ENCODE assay signal across 10 cellular contexts in genomic region chr1:35269989-35270289, GRCh38. TPM values are rescaled to one million over a fixed set of nuclear protein-coding genes. Genes with fewer than 3 reads are reported as not detected.
DNase-seq lines count a peak whose midpoint lies in the region; ATAC-seq and TF ChIP-seq lines count a peak whose summit lies in the region.
"Had no signal": no experiment of that assay in that cellular context is flagged by ENCODE, and none has a peak within 500 bp of the region (broad histone marks: within the 10 kb centered on the region; RNA-seq: fewer than 3 reads in every experiment).

No MANE protein-coding gene starts in this region.

- intact Hi-C loops in esophagus squamous epithelium (cut with DNase I), result no loop called here

- no peaks in the 10 kb centered on the region for H3K27me3 ChIP-seq in RWPE2 (ENCODE audit: insufficient read depth, poor library complexity, severe bottlenecking)
- H3K27me3 ChIP-seq in esophagus squamous epithelium, result no peaks in the 10 kb centered on the region
- H3K27me3 ChIP-seq in rectal smooth muscle tissue (ENCODE audit: control insufficient read depth, insufficient read depth, low read length), result no peaks in the 10 kb centered on the region

- H3K4me3 ChIP-seq in GM12865 (ENCODE audit: low read depth, low read length) (peak overlapping the region; percentile 72), RWPE2 (ENCODE audit: severe bottlenecking) (peak overlapping the region; percentile 94), esophagus squamous epithelium (peak overlapping the region; percentile 80 to 99 (median 96)), rectal smooth muscle tissue (ENCODE audit: low read length) (peak overlapping the region; percentile 73)

- peaks cover 22% of the 10 kb centered on the region for H3K36me3 ChIP-seq in RWPE2 (ENCODE audit: low read depth)
- peaks cover 0 to 5% (median 0%) of the 10 kb centered on the region in 3 donors for H3K36me3 ChIP-seq in esophagus squamous epithelium
- H3K36me3 ChIP-seq in rectal smooth muscle tissue (ENCODE audit: control insufficient read depth, insufficient read depth, low read length), result no peaks in the 10 kb centered on the region

- WGBS in esophagus squamous epithelium, 2 donors, result 44% methylated on average over 2 of the region's 2 CpGs

- H3K27ac ChIP-seq in RWPE2 (ENCODE audit: poor library complexity, severe bottlenecking) (peak overlapping the region; percentile 63), esophagus squamous epithelium (peak overlapping the region in 3 of 4 donors; percentile 79 to 96 (median 95)), rectal smooth muscle tissue (ENCODE audit: low read depth, low read length) (no peak overlapping the region)

- ATAC-seq in RWPE2 (ENCODE audit: low read depth) (no peak), GM21529 (IDR thresholded peaks at IDR 0.05; ENCODE audit: unreplicated experiment) (no peak), GM19455 (IDR thresholded peaks at IDR 0.05; ENCODE audit: unreplicated experiment) (no peak)

- TF ChIP-seq CTCF in GM12865 (IDR thresholded peaks at IDR 0.05; ENCODE audit: insufficient read depth, low read depth, low read length, missing control alignments) (no peak), RWPE2 (IDR thresholded peaks at IDR 0.05; ENCODE audit: poor library complexity, severe bottlenecking) (no peak), esophagus squamous epithelium (IDR thresholded peaks at IDR 0.05) (no peak)

- H3K4me1 ChIP-seq in RWPE2 (ENCODE audit: insufficient read depth, poor library complexity, severe bottlenecking) (peaks cover 15% of the 10 kb centered on the region), esophagus squamous epithelium (peaks cover 5 to 35% (median 10%) of the 10 kb centered on the region in 3 donors), rectal smooth muscle tissue (ENCODE audit: control insufficient read depth, insufficient read depth, low read length) (peaks cover 9% of the 10 kb centered on the region)

- no peak for TF ChIP-seq POLR2A in esophagus squamous epithelium (IDR thresholded peaks at IDR 0.05)

- DNase-seq in GM12865 (ENCODE audit: low read depth), result no peak
- no peak for DNase-seq in RWPE2 (ENCODE audit: low spot score)
- DNase-seq in esophagus squamous epithelium (lab: John Stamatoyannopoulos, UW), result no peak
- no peak for DNase-seq in epidermal melanocyte (ENCODE audit: insufficient read length, low spot score)
- DNase-seq in NCI-H2107 (lab: John Stamatoyannopoulos, UW), result no peak
- DNase-seq: activated gamma-delta T cell, posterior cingulate gyrus had no signal

- H3K9ac ChIP-seq in rectal smooth muscle tissue (ENCODE audit: low read length), result no peak overlapping the region

- H3K9me3 ChIP-seq in RWPE2 (ENCODE audit: severe bottlenecking) (no peaks in the 10 kb centered on the region), esophagus squamous epithelium (no peaks in the 10 kb centered on the region)

RNA-seq across cellular contexts. Expression of gene ZMYM4, which starts 1.4 kb away (rescaled TPM):
- total RNA-seq in esophagus squamous epithelium, result 10 to 100 TPM; 10.6 to 33.8 (median 25.6) TPM
